In the genomic region with DNA sequence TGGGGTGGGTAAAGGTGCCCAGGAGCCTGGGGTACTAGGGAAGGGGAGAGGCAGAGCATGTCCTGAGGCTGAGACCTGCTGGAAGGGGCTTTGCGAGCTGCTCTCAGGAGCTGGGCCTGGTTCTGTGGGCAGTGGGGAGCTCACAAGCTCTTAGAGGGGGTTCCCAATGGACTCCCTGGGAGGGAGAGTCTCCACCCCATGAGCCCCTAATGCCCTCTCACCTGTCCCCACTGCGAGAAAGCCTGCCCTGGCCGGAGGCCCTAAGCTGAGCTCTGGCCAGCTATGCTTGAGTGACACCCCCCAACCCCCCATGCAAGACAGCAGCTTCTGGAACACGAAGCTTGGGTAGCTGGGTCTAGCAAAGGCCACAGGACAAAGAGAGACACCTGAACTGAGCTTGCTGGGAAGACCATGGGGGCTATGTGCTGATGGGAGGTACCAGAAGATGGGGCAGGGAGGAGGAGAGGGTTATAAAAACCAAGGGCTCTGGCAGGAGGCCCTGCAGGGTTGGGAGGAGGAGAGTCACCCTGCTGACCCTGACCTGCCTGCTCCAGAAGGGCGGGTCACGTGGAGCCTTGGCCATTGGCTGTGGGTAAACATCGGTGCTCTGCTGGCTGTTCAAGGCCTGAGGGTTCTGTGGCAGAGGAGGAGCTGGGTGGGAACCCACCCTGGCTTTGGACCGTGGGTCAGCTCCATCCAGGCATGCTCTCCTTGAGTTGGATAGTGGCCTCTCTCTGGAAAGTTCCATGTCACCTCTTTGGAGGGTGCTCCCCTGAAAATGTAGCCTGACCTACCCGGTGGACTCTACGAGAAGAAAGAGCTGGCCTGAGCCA, we compare ENCODE assay signal across 16 cellular contexts.
DNase-seq lines count a peak whose midpoint lies in the region; ATAC-seq and TF ChIP-seq lines count a peak whose summit lies in the region.
"Had no signal": no experiment of that assay in that cellular context is flagged by ENCODE, and none has a peak within 500 bp of the region (broad histone marks: within the 10 kb centered on the region; RNA-seq: fewer than 3 reads in every experiment).

No MANE protein-coding gene starts in this region.

- peak overlapping the region; percentile 60 for H3K27ac Mint-ChIP-seq in activated naive CD4-positive, alpha-beta T cell treated with anti-CD3 and anti-CD28 coated beads, Interleukin-2, amount 50 U/mL, for 24 hours
- H3K27ac Mint-ChIP-seq in activated naive CD4-positive, alpha-beta T cell treated with anti-CD3 and anti-CD28 coated beads, Interleukin-2, amount 50 U/mL, for 72 hours, result peak overlapping the region in 1 of 2 donors; percentile 59

- H3K27me3 ChIP-seq in body of pancreas, result no peaks in the 10 kb centered on the region
- H3K27me3 ChIP-seq: transverse colon had no signal

- H3K9me3 Mint-ChIP-seq in activated naive CD4-positive, alpha-beta T cell treated with anti-CD3 and anti-CD28 coated beads, Interleukin-2, amount 50 U/mL, for 24 hours, result no peaks in the 10 kb centered on the region
- H3K9me3 Mint-ChIP-seq in activated naive CD4-positive, alpha-beta T cell treated with anti-CD3 and anti-CD28 coated beads, Interleukin-2, amount 50 U/mL, for 72 hours, result no peaks in the 10 kb centered on the region

- H3K4me1 Mint-ChIP-seq in activated naive CD4-positive, alpha-beta T cell treated with anti-CD3 and anti-CD28 coated beads, Interleukin-2, amount 50 U/mL, for 24 hours, result peaks cover 84% of the 10 kb centered on the region

- no peak for TF ChIP-seq CTCF in body of pancreas (IDR thresholded peaks at IDR 0.05)
- TF ChIP-seq CTCF in mucosa of descending colon (IDR thresholded peaks at IDR 0.05), result no peak

- peaks cover 78% of the 10 kb centered on the region for H3K4me1 ChIP-seq in body of pancreas
- H3K4me1 ChIP-seq in mucosa of descending colon (ENCODE audit: low read depth), result peaks cover 34% of the 10 kb centered on the region

- H3K4me3 ChIP-seq in body of pancreas (no peak overlapping the region), mucosa of descending colon (no peak overlapping the region)
- H3K4me3 ChIP-seq: lung, transverse colon had no signal

- H3K9me3 ChIP-seq in body of pancreas, result no peaks in the 10 kb centered on the region
- no peaks in the 10 kb centered on the region for H3K9me3 ChIP-seq in mucosa of descending colon
- H3K9me3 ChIP-seq: transverse colon had no signal

- no peak for DNase-seq in activated naive CD4-positive, alpha-beta T cell treated with anti-CD3 and anti-CD28 coated beads, Interleukin-2, amount 50 U/mL, for 72 hours (ENCODE audit: low spot score in 2 of 2)
- peak in 2 of 4 donors; percentile 62 to 68 for DNase-seq in body of pancreas
- peak in 2 of 3 donors; percentile 32 to 51 for DNase-seq in mucosa of descending colon
- DNase-seq in substantia nigra (lab: John Stamatoyannopoulos, UW), result peak in 1 of 49 donors; percentile 55
- DNase-seq in NCI-H1436 treated with DMSO at 0.1 percent for 48 hours (lab: John Stamatoyannopoulos, UW), result no peak
- no peak for DNase-seq in NCI-H1105 treated with DMSO at 0.1 percent for 48 hours (lab: John Stamatoyannopoulos, UW)
- DNase-seq in NCI-H345 treated with DMSO at 0.1 percent for 48 hours (lab: John Stamatoyannopoulos, UW; ENCODE audit: unreplicated experiment), result no peak
- DNase-seq: activated CD4-positive, alpha-beta T cell treated with anti-CD3 and anti-CD28 coated beads, Interleukin-2, amount 50 U/mL, for 48 hours; activated T-cell treated with anti-CD3 and anti-CD28 coated beads, Interleukin-2, amount 50 U/mL, for 48 hours; C1 segment of cervical spinal cord; effector CD4-positive, alpha-beta T cell; NCI-H1436; NCI-H2227 treated with DMSO at 0.1 percent for 48 hours; transverse colon had no signal

- ATAC-seq in activated naive CD4-positive, alpha-beta T cell treated with anti-CD3 and anti-CD28 coated beads, Interleukin-2, amount 50 U/mL, for 72 hours, result no peak
- ATAC-seq in body of pancreas, result peak; percentile 10
- no peak for ATAC-seq in mucosa of descending colon

- WGBS in body of pancreas, 2 donors, result 54 to 86% methylated on average over 3 to 10 of the region's 10 CpGs

- no peaks in the 10 kb centered on the region for H3K27me3 Mint-ChIP-seq in activated naive CD4-positive, alpha-beta T cell treated with anti-CD3 and anti-CD28 coated beads, Interleukin-2, amount 50 U/mL, for 24 hours

- H3K36me3 ChIP-seq in body of pancreas (replicated peaks in 1 of 2; ENCODE audit: insufficient read depth in 1 of 2, low read depth in 2 of 2) (no peaks in the 10 kb centered on the region), mucosa of descending colon (ENCODE audit: low read depth) (no peaks in the 10 kb centered on the region)
- H3K36me3 ChIP-seq: transverse colon had no signal

- H3K4me3 Mint-ChIP-seq in activated naive CD4-positive, alpha-beta T cell treated with anti-CD3 and anti-CD28 coated beads, Interleukin-2, amount 50 U/mL, for 24 hours, result no peak overlapping the region

- H3K36me3 Mint-ChIP-seq in activated naive CD4-positive, alpha-beta T cell treated with anti-CD3 and anti-CD28 coated beads, Interleukin-2, amount 50 U/mL, for 24 hours, result no peaks in the 10 kb centered on the region
- peaks cover 0 to 1% of the 10 kb centered on the region in 2 donors for H3K36me3 Mint-ChIP-seq in activated naive CD4-positive, alpha-beta T cell treated with anti-CD3 and anti-CD28 coated beads, Interleukin-2, amount 50 U/mL, for 72 hours

- peak overlapping the region in 1 of 4 donors; percentile 21 for H3K27ac ChIP-seq in body of pancreas
- peak overlapping the region; percentile 33 for H3K27ac ChIP-seq in substantia nigra (ENCODE audit: low read depth, low read length, poor library complexity, severe bottlenecking)
- H3K27ac ChIP-seq: transverse colon had no signal

- TF ChIP-seq POLR2A in body of pancreas (IDR thresholded peaks at IDR 0.05), result no peak

- intact Hi-C loops in body of pancreas (cut with DNase I), result no loop called here
- intact Hi-C loops in mucosa of descending colon (cut with DNase I, micrococcal nuclease), result no loop called here

Comparison
In these comparisons a context has a peak if more than half of its experiments do, and no peak if none do; other contexts are left out.
1. DNase-seq: peak in mucosa of descending colon (2 of 3); none in activated naive CD4-positive, alpha-beta T cell treated with anti-CD3 and anti-CD28 coated beads, Interleukin-2, amount 50 U/mL, for 72 hours (0 of 2), NCI-H1436 treated with DMSO at 0.1 percent for 48 hours (single experiment), NCI-H1105 treated with DMSO at 0.1 percent for 48 hours (single experiment) and NCI-H345 treated with DMSO at 0.1 percent for 48 hours (single experiment).